In genomic region chr13:39786091-39786490, GRCh38 we compare ENCODE assay signal across 18 cellular contexts.
"Had no signal": no experiment of that assay in that cellular context is flagged by ENCODE, and none has a peak within 500 bp of the region (broad histone marks: within the 10 kb centered on the region; RNA-seq: fewer than 3 reads in every experiment).

No MANE protein-coding gene starts in this region.

- H3K27me3 Mint-ChIP-seq: activated CD4-positive, alpha-beta memory T cell treated with anti-CD3 and anti-CD28 coated beads, Interleukin-2, amount 10 ng/mL, durations not matched to agents 7 days and 5 days; activated naive CD8-positive, alpha-beta T cell; naive thymus-derived CD4-positive, alpha-beta T cell had no signal

- H3K27ac Mint-ChIP-seq: activated CD4-positive, alpha-beta memory T cell treated with anti-CD3 and anti-CD28 coated beads, Interleukin-2, amount 10 ng/mL, durations not matched to agents 7 days and 5 days; activated naive CD8-positive, alpha-beta T cell; immature natural killer cell had no signal

- H3K36me3 Mint-ChIP-seq: immature natural killer cell; stimulated activated effector memory CD8-positive, alpha-beta T cell treated with anti-CD3 and anti-CD28 coated beads, Interleukin-12 subunit alpha, Interleukin-12 subunit beta, amount 100 ng/mL, for 72 hours had no signal

- H3K4me3 Mint-ChIP-seq: activated CD4-positive, alpha-beta memory T cell treated with anti-CD3 and anti-CD28 coated beads, Interleukin-2, amount 10 ng/mL, durations not matched to agents 7 days and 5 days; activated naive CD8-positive, alpha-beta T cell; activated T-cell treated with anti-CD3 and anti-CD28 coated beads, Interleukin-2, amount 50 U/mL, for 4 hours; immature natural killer cell; naive thymus-derived CD4-positive, alpha-beta T cell; stimulated activated effector memory CD8-positive, alpha-beta T cell treated with anti-CD3 and anti-CD28 coated beads, Interleukin-12 subunit alpha, Interleukin-12 subunit beta, amount 100 ng/mL, for 72 hours had no signal

- DNase-seq: activated CD4-positive, alpha-beta memory T cell treated with anti-CD3 and anti-CD28 coated beads, Interleukin-2, amount 10 ng/mL, durations not matched to agents 7 days and 5 days; activated CD4-positive, alpha-beta T cell treated with anti-CD3 and anti-CD28 coated beads for 4 hours; activated gamma-delta T cell treated with Interleukin-2 at 50 U/mL for 16 hours; activated T-cell treated with anti-CD3 and anti-CD28 coated beads, Interleukin-2, amount 50 U/mL, for 4 hours; amniotic stem cell; central memory CD4-positive, alpha-beta T cell; colonic mucosa; effector memory CD4-positive, alpha-beta T cell; foreskin melanocyte; head of caudate nucleus; immature natural killer cell; mucosa of descending colon; naive thymus-derived CD4-positive, alpha-beta T cell; occipital lobe; T-helper 1 cell; T1000 had no signal

- H3K4me1 Mint-ChIP-seq: activated CD4-positive, alpha-beta memory T cell treated with anti-CD3 and anti-CD28 coated beads, Interleukin-2, amount 10 ng/mL, durations not matched to agents 7 days and 5 days; immature natural killer cell had no signal

- ATAC-seq: activated T-cell treated with anti-CD3 and anti-CD28 coated beads, Interleukin-2, amount 50 U/mL, for 4 hours; mucosa of descending colon; naive thymus-derived CD4-positive, alpha-beta T cell; stimulated activated effector memory CD8-positive, alpha-beta T cell treated with anti-CD3 and anti-CD28 coated beads, Interleukin-12 subunit alpha, Interleukin-12 subunit beta, amount 100 ng/mL, for 72 hours had no signal
